ENCODE assay signal across 20 cellular contexts in the genomic region with DNA sequence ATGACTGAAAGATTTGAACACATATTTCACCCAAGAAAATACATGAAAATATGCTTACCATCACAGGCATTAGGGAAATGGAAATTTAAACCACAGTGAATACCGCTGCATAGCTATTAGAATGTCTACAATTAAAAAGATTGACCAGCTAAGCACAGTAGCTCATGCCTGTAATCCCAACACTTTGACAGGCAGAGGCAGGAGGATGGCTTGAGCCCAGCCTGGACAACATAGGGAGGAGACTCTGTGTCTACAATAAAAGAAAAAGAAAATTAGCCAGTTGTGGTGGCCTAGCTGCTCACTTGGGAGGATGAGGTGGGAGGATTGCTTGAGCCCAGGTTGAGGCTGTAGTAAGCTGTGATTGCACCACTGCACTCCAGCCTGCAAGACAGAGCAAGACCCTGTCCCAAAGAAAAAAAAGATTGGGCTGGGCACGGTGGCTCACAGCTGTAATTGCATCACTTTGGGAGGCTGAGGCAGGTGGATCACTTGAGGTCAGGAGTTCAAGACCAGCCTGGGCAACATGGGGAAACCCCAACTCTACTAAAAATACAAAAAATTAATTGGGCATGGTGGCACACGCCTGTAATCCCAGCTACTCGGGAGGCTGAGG.
"Had no signal": no experiment of that assay in that cellular context is flagged by ENCODE, and none has a peak within 500 bp of the region (broad histone marks: within the 10 kb centered on the region; RNA-seq: fewer than 3 reads in every experiment).

No MANE protein-coding gene starts in this region.

- ATAC-seq: activated CD4-positive, alpha-beta T cell treated with anti-CD3 and anti-CD28 coated beads for 36 hours; body of pancreas; esophagus mucosa; gastroesophageal sphincter; left ventricle myocardium superior; naive thymus-derived CD4-positive, alpha-beta T cell had no signal

- H3K9me3 Mint-ChIP-seq: central memory CD8-positive, alpha-beta T cell had no signal

- H3K4me3 ChIP-seq: body of pancreas, coronary artery, gastroesophageal sphincter, neural progenitor cell, sigmoid colon, tibial nerve, uterus had no signal

- H3K4me1 Mint-ChIP-seq: activated CD4-positive, alpha-beta T cell treated with anti-CD3 and anti-CD28 coated beads for 36 hours; activated naive CD8-positive, alpha-beta T cell treated with anti-CD3 and anti-CD28 coated beads for 36 hours; central memory CD8-positive, alpha-beta T cell; immature natural killer cell; naive thymus-derived CD4-positive, alpha-beta T cell had no signal

- H3K27me3 ChIP-seq: body of pancreas, gastroesophageal sphincter, neural progenitor cell, sigmoid colon, tibial nerve, uterus had no signal

- H3K9me3 ChIP-seq: body of pancreas, gastroesophageal sphincter, sigmoid colon, uterus had no signal

- H3K27ac ChIP-seq: body of pancreas, gastroesophageal sphincter, neural progenitor cell, sigmoid colon, uterus had no signal

- DNase-seq: activated CD4-positive, alpha-beta T cell treated with anti-CD3 and anti-CD28 coated beads for 36 hours; activated CD4-positive, alpha-beta T cell treated with anti-CD3 and anti-CD28 coated beads, Interleukin-2, amount 50 U/mL, for 48 hours; activated naive CD8-positive, alpha-beta T cell treated with anti-CD3 and anti-CD28 coated beads for 36 hours; amygdala; body of pancreas; immature natural killer cell; left ventricle myocardium superior; naive thymus-derived CD4-positive, alpha-beta T cell; sigmoid colon; stimulated activated CD4-positive, alpha-beta T cell treated with anti-CD3 and anti-CD28 coated beads, Interleukin-12 subunit alpha, Interleukin-12 subunit beta, amount 100 ng/mL, for 4 hours; stimulated activated CD4-positive, alpha-beta T cell treated with anti-CD3 and anti-CD28 coated beads, Interleukin-1b, Interleukin-23, amount 100 ng/mL, for 48 hours; uterus had no signal

- H3K4me3 Mint-ChIP-seq: activated CD4-positive, alpha-beta T cell treated with anti-CD3 and anti-CD28 coated beads for 36 hours; activated naive CD8-positive, alpha-beta T cell treated with anti-CD3 and anti-CD28 coated beads for 36 hours; central memory CD8-positive, alpha-beta T cell; immature natural killer cell; memory B cell; naive thymus-derived CD4-positive, alpha-beta T cell; neural progenitor cell; stimulated activated naive CD8-positive, alpha-beta T cell treated with anti-CD3 and anti-CD28 coated beads, Interleukin-15, Interleukin-2, amounts not matched to agents 100 ng/mL and 50 ng/mL, for 24 hours had no signal

- H3K4me1 ChIP-seq: body of pancreas, neural progenitor cell, uterus had no signal

- H3K4me2 ChIP-seq: neural progenitor cell had no signal

- H3K9ac ChIP-seq: neural progenitor cell had no signal

- H2AFZ ChIP-seq: neural progenitor cell had no signal

- H3K27ac Mint-ChIP-seq: activated CD4-positive, alpha-beta T cell treated with anti-CD3 and anti-CD28 coated beads for 36 hours; activated naive CD8-positive, alpha-beta T cell treated with anti-CD3 and anti-CD28 coated beads for 36 hours; immature natural killer cell; memory B cell; naive thymus-derived CD4-positive, alpha-beta T cell; neural progenitor cell; stimulated activated naive CD8-positive, alpha-beta T cell treated with anti-CD3 and anti-CD28 coated beads, Interleukin-15, Interleukin-2, amounts not matched to agents 100 ng/mL and 50 ng/mL, for 24 hours had no signal

- H3K36me3 ChIP-seq: gastroesophageal sphincter, neural progenitor cell, sigmoid colon, uterus had no signal
